ENCODE assay signal across 23 cellular contexts in the genomic region with DNA sequence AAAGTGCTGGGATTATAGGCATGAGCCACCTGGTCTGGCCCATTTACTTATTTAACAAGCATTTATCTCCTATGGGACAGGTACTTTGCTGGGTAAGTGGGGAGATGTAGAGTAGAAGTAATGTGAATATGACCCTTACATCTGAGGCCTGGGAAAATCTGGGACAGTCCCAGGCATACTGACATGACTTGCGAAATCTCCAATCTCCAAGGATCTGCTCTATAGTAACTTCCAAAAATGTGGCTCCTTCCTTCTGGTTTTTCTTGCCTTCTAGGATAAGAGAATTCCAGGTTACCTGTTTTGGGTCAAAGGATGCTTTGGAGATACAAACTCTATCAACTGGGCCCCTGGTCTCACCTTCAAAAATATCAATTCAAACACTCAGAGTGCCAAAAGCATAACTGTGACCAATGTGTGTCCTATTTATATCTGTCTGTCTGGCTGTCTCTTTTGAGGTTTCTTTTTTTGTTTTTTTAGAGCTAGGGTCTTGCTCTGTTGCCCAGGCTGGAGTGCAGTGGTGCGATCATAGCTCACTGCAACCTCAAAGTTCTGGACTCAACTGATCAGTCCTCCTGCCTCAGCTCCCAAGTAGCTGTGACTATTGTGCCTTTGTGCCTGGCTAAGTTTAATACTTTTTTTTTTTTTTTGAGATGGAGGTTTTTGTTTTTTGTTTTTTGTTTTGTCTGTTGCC.
"Had no signal": no experiment of that assay in that cellular context is flagged by ENCODE, and none has a peak within 500 bp of the region (broad histone marks: within the 10 kb centered on the region; RNA-seq: fewer than 3 reads in every experiment).

No MANE protein-coding gene starts in this region.

- H3K4me1 ChIP-seq: SJSA1 had no signal

- H3K27me3 ChIP-seq: SJSA1 had no signal

- H3K36me3 Mint-ChIP-seq: activated CD8-positive, alpha-beta memory T cell treated with anti-CD3 and anti-CD28 coated beads, Interleukin-2, amount 10 ng/mL, durations not matched to agents 7 days and 5 days; activated naive CD4-positive, alpha-beta T cell treated with anti-CD3 and anti-CD28 coated beads, Interleukin-2, amount 50 U/mL, for 72 hours; brain had no signal

- H3K9me3 ChIP-seq: SJSA1 had no signal

- H3K9me3 Mint-ChIP-seq: activated CD4-positive, alpha-beta T cell treated with anti-CD3 and anti-CD28 coated beads, Interleukin-2, amount 10 ng/mL, durations not matched to agents 24 days and 14 days; activated naive CD4-positive, alpha-beta T cell treated with anti-CD3 and anti-CD28 coated beads, Interleukin-2, amount 50 U/mL, for 72 hours; activated naive CD8-positive, alpha-beta T cell treated with anti-CD3 and anti-CD28 coated beads, Interleukin-2, amount 50 U/mL, for 24 hours; activated T-cell treated with anti-CD3 and anti-CD28 coated beads, Interleukin-2, amount 50 U/mL, for 24 hours; central memory CD8-positive, alpha-beta T cell had no signal

- H3K27ac Mint-ChIP-seq: activated CD4-positive, alpha-beta T cell treated with anti-CD3 and anti-CD28 coated beads, Interleukin-2, amount 10 ng/mL, durations not matched to agents 24 days and 14 days; activated CD8-positive, alpha-beta memory T cell treated with anti-CD3 and anti-CD28 coated beads, Interleukin-2, amount 10 ng/mL, durations not matched to agents 7 days and 5 days; activated naive CD4-positive, alpha-beta T cell treated with anti-CD3 and anti-CD28 coated beads, Interleukin-2, amount 50 U/mL, for 72 hours; activated naive CD8-positive, alpha-beta T cell treated with anti-CD3 and anti-CD28 coated beads, Interleukin-2, amount 50 U/mL, for 24 hours; activated T-cell treated with anti-CD3 and anti-CD28 coated beads, Interleukin-2, amount 50 U/mL, for 24 hours; brain had no signal

- H3K27me3 Mint-ChIP-seq: activated CD4-positive, alpha-beta T cell treated with anti-CD3 and anti-CD28 coated beads, Interleukin-2, amount 10 ng/mL, durations not matched to agents 24 days and 14 days; activated CD8-positive, alpha-beta memory T cell treated with anti-CD3 and anti-CD28 coated beads, Interleukin-2, amount 10 ng/mL, durations not matched to agents 7 days and 5 days; activated naive CD8-positive, alpha-beta T cell treated with anti-CD3 and anti-CD28 coated beads, Interleukin-2, amount 50 U/mL, for 24 hours; activated T-cell treated with anti-CD3 and anti-CD28 coated beads, Interleukin-2, amount 50 U/mL, for 24 hours; brain; central memory CD8-positive, alpha-beta T cell had no signal

- ATAC-seq: activated CD8-positive, alpha-beta memory T cell treated with anti-CD3 and anti-CD28 coated beads, Interleukin-2, amount 10 ng/mL, durations not matched to agents 7 days and 5 days; activated naive CD4-positive, alpha-beta T cell treated with anti-CD3 and anti-CD28 coated beads, Interleukin-2, amount 50 U/mL, for 72 hours; activated naive CD8-positive, alpha-beta T cell treated with anti-CD3 and anti-CD28 coated beads, Interleukin-2, amount 50 U/mL, for 24 hours; SK-N-SH treated with all-trans-retinoic acid at 6 μM for 48 hours had no signal

- H3K36me3 ChIP-seq: SJSA1 had no signal

- H3K27ac ChIP-seq: SJSA1 had no signal

- H3K4me3 Mint-ChIP-seq: activated CD4-positive, alpha-beta T cell treated with anti-CD3 and anti-CD28 coated beads, Interleukin-2, amount 10 ng/mL, durations not matched to agents 24 days and 14 days; activated CD8-positive, alpha-beta memory T cell treated with anti-CD3 and anti-CD28 coated beads, Interleukin-2, amount 10 ng/mL, durations not matched to agents 7 days and 5 days; activated naive CD8-positive, alpha-beta T cell treated with anti-CD3 and anti-CD28 coated beads, Interleukin-2, amount 50 U/mL, for 24 hours; activated T-cell treated with anti-CD3 and anti-CD28 coated beads, Interleukin-2, amount 50 U/mL, for 24 hours; brain; central memory CD8-positive, alpha-beta T cell had no signal

- H3K4me1 Mint-ChIP-seq: activated CD8-positive, alpha-beta memory T cell treated with anti-CD3 and anti-CD28 coated beads, Interleukin-2, amount 10 ng/mL, durations not matched to agents 7 days and 5 days; central memory CD8-positive, alpha-beta T cell had no signal

- H3K4me3 ChIP-seq: SJSA1 had no signal

- DNase-seq: activated CD4-positive, alpha-beta T cell treated with anti-CD3 and anti-CD28 coated beads for 1 hour; activated CD4-positive, alpha-beta T cell treated with anti-CD3 and anti-CD28 coated beads, Interleukin-2, amount 10 ng/mL, durations not matched to agents 24 days and 14 days; activated CD4-positive, alpha-beta T cell treated with anti-CD3 and anti-CD28 coated beads, Interleukin-2, amount 50 U/mL, for 48 hours; activated CD8-positive, alpha-beta memory T cell treated with anti-CD3 and anti-CD28 coated beads, Interleukin-2, amount 10 ng/mL, durations not matched to agents 7 days and 5 days; activated effector memory CD4-positive, alpha-beta T cell treated with anti-CD3 and anti-CD28 coated beads, Interleukin-2, amount 50 U/mL, for 16 hours; activated naive CD4-positive, alpha-beta T cell treated with Interleukin-2 at 50 U/mL for 16 hours; activated naive CD8-positive, alpha-beta T cell treated with anti-CD3 and anti-CD28 coated beads, Interleukin-2, amount 50 U/mL, for 24 hours; activated T-cell treated with anti-CD3 and anti-CD28 coated beads, Interleukin-2, amount 50 U/mL, for 24 hours; amniotic stem cell; NCI-H1092; NCI-H1417 treated with DMSO at 0.1 percent for 48 hours; NCI-H1694; NCI-H2029 treated with DMSO at 0.1 percent for 48 hours; NCI-H510A treated with DMSO at 0.1 percent for 48 hours; NCI-H69; NK-92 treated with Interleukin-12 subunit alpha and Interleukin-12 subunit beta, amount 100 ng/mL, for 24 hours; SHP77; SW 1271 had no signal
